Comparison of ENCODE assay signal across 1 cellular context in the genomic region with DNA sequence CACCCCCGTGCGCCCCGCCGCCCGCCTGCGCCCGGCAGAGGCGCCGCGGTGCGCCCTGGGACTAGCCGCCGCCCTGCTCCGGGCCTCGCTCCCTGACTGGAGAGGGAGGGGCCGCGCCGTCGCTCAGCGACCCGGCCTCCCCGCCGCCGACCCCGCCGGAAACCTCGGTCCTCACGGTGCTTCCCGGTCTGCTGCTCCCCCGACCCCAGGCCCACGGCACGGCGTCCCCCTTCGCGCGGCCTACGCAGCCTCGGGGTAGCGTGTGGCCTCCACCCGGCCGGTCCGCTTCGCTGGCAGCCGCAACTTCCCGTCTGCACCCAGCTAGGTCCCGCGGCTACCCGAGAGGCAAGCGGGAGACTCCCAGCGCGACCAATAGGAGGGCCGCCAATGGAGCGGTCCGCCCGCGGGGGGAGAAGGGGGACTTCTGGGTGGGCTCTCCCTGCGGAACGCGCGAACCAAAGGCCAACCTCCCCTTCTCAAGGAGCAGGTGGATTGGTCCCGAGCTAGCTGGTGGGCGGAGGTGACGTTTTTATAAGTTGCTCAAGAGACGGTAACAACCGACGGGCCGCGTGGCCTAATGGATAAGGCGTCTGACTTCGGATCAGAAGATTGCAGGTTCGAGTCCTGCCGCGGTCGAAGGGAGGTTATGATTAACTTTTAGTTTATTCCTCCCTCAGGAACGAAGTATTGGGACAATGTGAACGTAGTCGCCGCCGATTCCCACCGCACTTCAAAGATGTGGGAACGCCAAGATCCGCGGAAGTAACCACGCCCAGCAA.
TF ChIP-seq lines count a peak whose summit lies in the region.

A gene (minus strand): TSS at position 315 of the 779 bp plus-strand sequence. CDS start 1,070 bp downstream, outside the sequence.

TF ChIP-seq in WTC11, 78 proteins besides CTCF, POLR2A, EP300 and RAD21 (continued from another document):
- TF ChIP-seq, protein P1, sequence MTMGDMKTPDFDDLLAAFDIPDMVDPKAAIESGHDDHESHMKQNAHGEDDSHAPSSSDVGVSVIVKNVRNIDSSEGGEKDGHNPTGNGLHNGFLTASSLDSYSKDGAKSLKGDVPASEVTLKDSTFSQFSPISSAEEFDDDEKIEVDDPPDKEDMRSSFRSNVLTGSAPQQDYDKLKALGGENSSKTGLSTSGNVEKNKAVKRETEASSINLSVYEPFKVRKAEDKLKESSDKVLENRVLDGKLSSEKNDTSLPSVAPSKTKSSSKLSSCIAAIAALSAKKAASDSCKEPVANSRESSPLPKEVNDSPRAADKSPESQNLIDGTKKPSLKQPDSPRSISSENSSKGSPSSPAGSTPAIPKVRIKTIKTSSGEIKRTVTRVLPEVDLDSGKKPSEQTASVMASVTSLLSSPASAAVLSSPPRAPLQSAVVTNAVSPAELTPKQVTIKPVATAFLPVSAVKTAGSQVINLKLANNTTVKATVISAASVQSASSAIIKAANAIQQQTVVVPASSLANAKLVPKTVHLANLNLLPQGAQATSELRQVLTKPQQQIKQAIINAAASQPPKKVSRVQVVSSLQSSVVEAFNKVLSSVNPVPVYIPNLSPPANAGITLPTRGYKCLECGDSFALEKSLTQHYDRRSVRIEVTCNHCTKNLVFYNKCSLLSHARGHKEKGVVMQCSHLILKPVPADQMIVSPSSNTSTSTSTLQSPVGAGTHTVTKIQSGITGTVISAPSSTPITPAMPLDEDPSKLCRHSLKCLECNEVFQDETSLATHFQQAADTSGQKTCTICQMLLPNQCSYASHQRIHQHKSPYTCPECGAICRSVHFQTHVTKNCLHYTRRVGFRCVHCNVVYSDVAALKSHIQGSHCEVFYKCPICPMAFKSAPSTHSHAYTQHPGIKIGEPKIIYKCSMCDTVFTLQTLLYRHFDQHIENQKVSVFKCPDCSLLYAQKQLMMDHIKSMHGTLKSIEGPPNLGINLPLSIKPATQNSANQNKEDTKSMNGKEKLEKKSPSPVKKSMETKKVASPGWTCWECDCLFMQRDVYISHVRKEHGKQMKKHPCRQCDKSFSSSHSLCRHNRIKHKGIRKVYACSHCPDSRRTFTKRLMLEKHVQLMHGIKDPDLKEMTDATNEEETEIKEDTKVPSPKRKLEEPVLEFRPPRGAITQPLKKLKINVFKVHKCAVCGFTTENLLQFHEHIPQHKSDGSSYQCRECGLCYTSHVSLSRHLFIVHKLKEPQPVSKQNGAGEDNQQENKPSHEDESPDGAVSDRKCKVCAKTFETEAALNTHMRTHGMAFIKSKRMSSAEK (CRISPR knock-in tag; IDR thresholded peaks at IDR 0.05; ENCODE audit: borderline replicate concordance) = no peak
- peak; percentile 91 for TF ChIP-seq SP1 (CRISPR knock-in tag; conservative IDR thresholded peaks at IDR 0.05)
- no peak for TF ChIP-seq ZNF121 (CRISPR knock-in tag; IDR thresholded peaks at IDR 0.05)
